ENCODE assay signal across 14 cellular contexts in the genomic region with DNA sequence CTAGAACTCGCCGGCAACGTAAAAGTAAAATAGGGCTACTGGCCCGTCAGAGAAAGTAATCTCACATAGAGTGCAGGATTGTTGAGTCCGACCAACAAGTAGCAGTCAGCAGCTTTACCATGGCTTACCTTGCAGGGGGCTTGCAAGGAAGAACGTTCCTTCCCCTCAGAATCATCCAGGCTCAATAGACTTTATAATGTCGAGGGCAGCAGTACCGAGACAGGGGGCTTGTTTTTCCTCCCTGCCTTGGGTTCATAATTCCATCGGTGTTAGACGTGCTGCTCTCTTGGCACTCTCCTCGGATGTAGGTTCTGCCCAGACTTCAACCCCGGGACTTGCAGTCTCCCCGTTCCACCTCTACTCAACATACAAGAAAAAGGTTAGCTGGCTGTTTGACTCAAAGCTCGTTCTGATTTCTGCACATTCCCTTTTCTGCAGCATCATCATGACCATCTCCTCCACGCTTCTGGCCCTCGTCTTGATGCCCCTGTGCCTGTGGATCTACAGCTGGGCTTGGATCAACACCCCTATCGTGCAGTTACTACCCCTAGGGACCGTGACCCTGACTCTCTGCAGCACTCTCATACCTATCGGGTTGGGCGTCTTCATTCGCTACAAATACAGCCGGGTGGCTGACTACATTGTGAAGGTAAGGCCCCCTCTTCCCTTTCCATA. TPM values are rescaled to one million over a fixed set of nuclear protein-coding genes. Genes with fewer than 3 reads are reported as not detected.
DNase-seq lines count a peak whose midpoint lies in the region; ATAC-seq, FAIRE-seq and TF ChIP-seq lines count a peak whose summit lies in the region.
"Had no signal": no experiment of that assay in that cellular context is flagged by ENCODE, and none has a peak within 500 bp of the region (broad histone marks: within the 10 kb centered on the region; RNA-seq: fewer than 3 reads in every experiment).

No MANE protein-coding gene starts in this region.

- intact Hi-C loops in left colon (cut with DNase I, micrococcal nuclease) = no loop called here

- H3K27ac ChIP-seq in H1 (ENCODE audit: low read depth, low read length) = no peak overlapping the region
- H3K27ac ChIP-seq: Peyer's patch, skin epidermis had no signal

- POLR2A ChIA-PET in H1 (lab: Charles Lee; ENCODE audit: partially characterized antibody) = interaction anchor here (0.9 to 2.2 kb wide), 5 partner anchors 9 to 357 kb away, joined by 3 to 10 read pairs (median 4); a partner anchor contains a TSS

- no peak overlapping the region for H3K56ac ChIP-seq in H1 (replicated peaks; ENCODE audit: insufficient read length, low read depth, low read length)

- no peaks in the 10 kb centered on the region for H4K20me1 ChIP-seq in H1 (replicated peaks in 1 of 2; ENCODE audit: control insufficient read depth in 1 of 2, insufficient read depth in 2 of 2, low read length in 2 of 2)

- H3K79me2 ChIP-seq in H1 (ENCODE audit: control insufficient read depth in 1 of 2, insufficient read depth in 2 of 2, low read length in 2 of 2) = no peaks in the 10 kb centered on the region

- H3K4me1 Mint-ChIP-seq in activated CD8-positive, alpha-beta memory T cell treated with anti-CD3 and anti-CD28 coated beads, Interleukin-2, amount 10 ng/mL, durations not matched to agents 7 days and 5 days = peaks cover 14% of the 10 kb centered on the region
- peaks cover 1% of the 10 kb centered on the region for H3K4me1 Mint-ChIP-seq in progenitor cell of endocrine pancreas (ENCODE audit: low read depth)

- TF ChIP-seq RAD21 in H1 (IDR thresholded peaks at IDR 0.05 in 1 of 2, conservative IDR thresholded peaks at IDR 0.05 in 1 of 2; ENCODE audit: low read depth in 2 of 2, low read length in 2 of 2) = no peak

- peaks cover 77% of the 10 kb centered on the region for H3K27me3 Mint-ChIP-seq in activated CD8-positive, alpha-beta memory T cell treated with anti-CD3 and anti-CD28 coated beads, Interleukin-2, amount 10 ng/mL, durations not matched to agents 7 days and 5 days
- peaks cover 69% of the 10 kb centered on the region for H3K27me3 Mint-ChIP-seq in progenitor cell of endocrine pancreas

- H3K27ac Mint-ChIP-seq in activated CD8-positive, alpha-beta memory T cell treated with anti-CD3 and anti-CD28 coated beads, Interleukin-2, amount 10 ng/mL, durations not matched to agents 7 days and 5 days = no peak overlapping the region
- H3K27ac Mint-ChIP-seq in progenitor cell of endocrine pancreas = no peak overlapping the region

- TF ChIP-seq CTCF in H1 (IDR thresholded peaks at IDR 0.05; ENCODE audit: control extremely low read depth in 1 of 3, insufficient read depth in 1 of 3, low read depth in 1 of 3, low read length in 3 of 3) (no peak), progenitor cell of endocrine pancreas (IDR thresholded peaks at IDR 0.05; ENCODE audit: unreplicated experiment) (no peak)

- H3K79me1 ChIP-seq in H1 (ENCODE audit: low read depth, low read length) = no peaks in the 10 kb centered on the region

- no peak overlapping the region for H2AK5ac ChIP-seq in H1 (ENCODE audit: low read depth, low read length)

- no peak overlapping the region for H3K14ac ChIP-seq in H1 (ENCODE audit: insufficient read length)

- in situ Hi-C loops in KBM-7 (cut with MboI; ENCODE audit: low pct_unique_long_range_greater_than_20kb, low sequenced_read_pairs) = no loop called here

- H4K5ac ChIP-seq in H1 (ENCODE audit: insufficient read length, low read depth, low read length) = no peak overlapping the region

- H2BK120ac ChIP-seq in H1 (replicated peaks; ENCODE audit: low read depth, low read length) = no peak overlapping the region

- H3K4me3 ChIP-seq in H1 (ENCODE audit: extremely low read depth in 1 of 4, insufficient read depth in 2 of 4, low read depth in 3 of 4, low read length in 4 of 4) = peak overlapping the region; percentile 20 to 59 (median 42); a peak in 5 of 8 replicates

- H3K4me3 Mint-ChIP-seq in activated CD8-positive, alpha-beta memory T cell treated with anti-CD3 and anti-CD28 coated beads, Interleukin-2, amount 10 ng/mL, durations not matched to agents 7 days and 5 days = peak overlapping the region; percentile 35
- peak overlapping the region; percentile 71 for H3K4me3 Mint-ChIP-seq in progenitor cell of endocrine pancreas (ENCODE audit: low read depth)

- H3K9me3 ChIP-seq in H1 (ENCODE audit: insufficient read depth in 2 of 2, low read depth in 1 of 2, low read length in 1 of 2) = no peaks in the 10 kb centered on the region

- CTCF ChIA-PET in activated CD8-positive, alpha-beta memory T cell treated with anti-CD3 and anti-CD28 coated beads, Interleukin-2, amount 10 ng/mL, durations not matched to agents 7 days and 5 days (lab: Charles Lee) = interaction anchor here (0.6 kb wide), 1 partner anchor 460 kb away, joined by 5 read pairs; no protein-coding TSS in a partner anchor
- CTCF ChIA-PET in H1 (lab: Charles Lee; ENCODE audit: partially characterized antibody) = interaction anchor here (0.7 to 1.5 kb wide), 4 partner anchors 9 to 160 kb away, joined by 3 to 5 read pairs (median 3); no protein-coding TSS in a partner anchor

- H3K27me3 ChIP-seq in H1 (replicated peaks in 1 of 4; ENCODE audit: control insufficient read depth in 3 of 4, extremely low read depth in 1 of 4, insufficient read depth in 3 of 4, low read length in 3 of 4) = peaks cover 19 to 56% (median 45%) of the 10 kb centered on the region in 4 experiments

- H3K36me3 ChIP-seq in H1 (ENCODE audit: control insufficient read depth in 2 of 4, insufficient read depth in 4 of 4, low read length in 3 of 4) = peaks cover 0 to 5% (median 0%) of the 10 kb centered on the region in 4 experiments; a peak in 1 of 8 replicates
- H3K36me3 ChIP-seq: Peyer's patch had no signal

- no peak overlapping the region for H3K4ac ChIP-seq in H1 (replicated peaks; ENCODE audit: insufficient read length, low read depth, low read length)

- 59% methylated on average over 21 of the region's 22 CpGs; no CpG with 5 or more reads in 1 of the 2 experiments for WGBS in H1 (ENCODE audit: extremely low coverage in 1 of 2, insufficient coverage in 1 of 2, insufficient read length in 1 of 2, insufficient replicate concordance in 2 of 2, low coverage in 1 of 2, low lambda C conversion rate in 2 of 2, missing lambda C conversion rate in 1 of 2), 2 experiments

- peak overlapping the region; percentile 35; the same call in 1 of the 2 replicates for H2BK12ac ChIP-seq in H1 (ENCODE audit: low read depth, low read length)

- H3K4me1 ChIP-seq in H1 (replicated peaks in 1 of 4; ENCODE audit: control insufficient read depth in 3 of 4, insufficient read depth in 4 of 4, low read length in 3 of 4) = peaks cover 4 to 13% (median 6%) of the 10 kb centered on the region in 4 experiments; a peak in 6 of 7 replicates

- no peak overlapping the region; the same call in 1 of the 2 replicates for H2BK15ac ChIP-seq in H1 (ENCODE audit: low read length)

- no peak for DNase-seq in activated CD8-positive, alpha-beta memory T cell treated with anti-CD3 and anti-CD28 coated beads, Interleukin-2, amount 10 ng/mL, durations not matched to agents 7 days and 5 days
- no peak for DNase-seq in activated CD8-positive, alpha-beta memory T cell treated with anti-CD3 and anti-CD28 coated beads, Interleukin-2, amount 50 U/mL, for 48 hours
- peak; percentile 47 for DNase-seq in KBM-7
- DNase-seq in H1 (ENCODE audit: low read depth in 1 of 2, low spot score in 2 of 2) = peak in 1 of 2 experiments; percentile 54
- no peak for DNase-seq in progenitor cell of endocrine pancreas (ENCODE audit: low spot score, unreplicated experiment)
- no peak for DNase-seq in left colon
- no peak for DNase-seq in H54 (ENCODE audit: insufficient read length, low spot score)
- DNase-seq: EL, NCI-H2107, Peyer's patch had no signal

- peak overlapping the region; percentile 18; the same call in 1 of the 2 replicates for H2BK5ac ChIP-seq in H1 (ENCODE audit: low read depth, low read length)

- no peak overlapping the region for H3K9ac ChIP-seq in H1 (replicated peaks in 1 of 4; ENCODE audit: extremely low read depth in 1 of 4, low read depth in 3 of 4, low read length in 3 of 4)

- H4K8ac ChIP-seq in H1 (ENCODE audit: extremely low read depth, insufficient read depth, low read length) = no peak overlapping the region

- no peak for ATAC-seq in activated CD8-positive, alpha-beta memory T cell treated with anti-CD3 and anti-CD28 coated beads, Interleukin-2, amount 10 ng/mL, durations not matched to agents 7 days and 5 days
- no peak for ATAC-seq in left colon
- ATAC-seq in HG03280 (IDR thresholded peaks at IDR 0.05; ENCODE audit: unreplicated experiment) = no peak

- peak overlapping the region; percentile 70 to 74 for H3K4me2 ChIP-seq in H1 (ENCODE audit: insufficient read depth in 1 of 2, low read depth in 2 of 2, low read length in 2 of 2)

- FAIRE-seq in H1 (lab: Jason Lieb, UNC) (no peak), H54 (lab: Jason Lieb, UNC) (no peak)
- FAIRE-seq: GM18507 had no signal

- H3K18ac ChIP-seq in H1 (ENCODE audit: extremely low read depth, low read length) = no peak overlapping the region

- H3K23me2 ChIP-seq in H1 (ENCODE audit: low read depth, low read length) = peaks cover 9% of the 10 kb centered on the region; the same call in 1 of the 2 replicates

- no peaks in the 10 kb centered on the region for H3K9me3 Mint-ChIP-seq in activated CD8-positive, alpha-beta memory T cell treated with anti-CD3 and anti-CD28 coated beads, Interleukin-2, amount 10 ng/mL, durations not matched to agents 7 days and 5 days (ENCODE audit: low read depth)
- no peaks in the 10 kb centered on the region for H3K9me3 Mint-ChIP-seq in progenitor cell of endocrine pancreas (ENCODE audit: low read depth)

- H3K23ac ChIP-seq in H1 (ENCODE audit: insufficient read length) = no peak overlapping the region

- no peak overlapping the region for H4K91ac ChIP-seq in H1 (replicated peaks; ENCODE audit: insufficient read length, low read length)

- H2AFZ ChIP-seq in H1 (ENCODE audit: low read length) = 0 out of 2 replicates have a peak overlapping the region, but pooled peaks have one; percentile 44

- TF ChIP-seq EP300 in H1 (IDR thresholded peaks at IDR 0.05; ENCODE audit: borderline replicate concordance in 1 of 2, low read depth in 2 of 2, low read length in 2 of 2) = no peak

- H3K36me3 Mint-ChIP-seq in activated CD8-positive, alpha-beta memory T cell treated with anti-CD3 and anti-CD28 coated beads, Interleukin-2, amount 10 ng/mL, durations not matched to agents 7 days and 5 days = no peaks in the 10 kb centered on the region
- peaks cover 2% of the 10 kb centered on the region for H3K36me3 Mint-ChIP-seq in progenitor cell of endocrine pancreas (ENCODE audit: insufficient read depth)

- TF ChIP-seq POLR2A in H1 (IDR thresholded peaks at IDR 0.05; ENCODE audit: control extremely low read depth in 1 of 2, low read depth in 2 of 2, low read length in 2 of 2) = no peak
- TF ChIP-seq POLR2A in H54 (IDR thresholded peaks at IDR 0.05; ENCODE audit: low read depth, low read length) = no peak

- H2BK20ac ChIP-seq in H1 (ENCODE audit: low read length) = no peak overlapping the region

RNA-seq across cellular contexts. Expression of a gene that starts 1.5 kb away (rescaled TPM):
- total RNA-seq in activated CD8-positive, alpha-beta memory T cell treated with anti-CD3 and anti-CD28 coated beads, Interleukin-2, amount 10 ng/mL, durations not matched to agents 7 days and 5 days = not detected
- total RNA-seq in H1 (2021; fragmentation: NEBNext Ultra II Directional; extraction: Animal tissue kit (Norgen Biotek cat#: 25700)) = 3.6 and 4.5 TPM in 2 replicates
- 5.1 and 5.6 TPM in 2 replicates for polyA plus RNA-seq in H1 (2011; rRNA removed)
- 2.9 TPM for polyA plus RNA-seq in H1 (2011; cell fraction: cytosol; rRNA removed)
- polyA plus RNA-seq in H1 (2011; cell fraction: nucleus; rRNA removed) = 3.0 TPM
- 1.5 to 2.1 TPM (median 1.9 TPM) in 4 replicates for polyA plus RNA-seq in H1 (2012, experiment 1 of 2)
- polyA plus RNA-seq in H1 (2012, experiment 2 of 2) = 1.4 TPM
- polyA plus RNA-seq in H1 (2013, experiment 1 of 2) = 5.5 TPM
- 5.6 TPM for polyA plus RNA-seq in H1 (2013, experiment 2 of 2)
- polyA minus RNA-seq in H1 (2011; rRNA and poly(A)+ RNA removed) = 3.1 and 4.7 TPM in 2 replicates
- 1.2 TPM for polyA minus RNA-seq in H1 (2011; cell fraction: cytosol; rRNA and poly(A)+ RNA removed)
- 4.4 TPM for polyA minus RNA-seq in H1 (2011; cell fraction: nucleus; rRNA and poly(A)+ RNA removed)
- 2.5 and 2.7 TPM in 2 replicates for total RNA-seq in progenitor cell of endocrine pancreas
- total RNA-seq in left colon = under 1 TPM; 0.20 to 0.27 TPM
- total RNA-seq: Peyer's patch had no signal

RNA-seq across cellular contexts. Expression of a gene that starts 5.4 kb away (rescaled TPM):
- total RNA-seq in activated CD8-positive, alpha-beta memory T cell treated with anti-CD3 and anti-CD28 coated beads, Interleukin-2, amount 10 ng/mL, durations not matched to agents 7 days and 5 days = not detected
- 0.36 and 0.78 TPM in 2 replicates for total RNA-seq in H1 (2021; fragmentation: NEBNext Ultra II Directional; extraction: Animal tissue kit (Norgen Biotek cat#: 25700))
- 0.33 and 0.35 TPM in 2 replicates for polyA plus RNA-seq in H1 (2011; rRNA removed)
- 0.58 TPM for polyA plus RNA-seq in H1 (2011; cell fraction: cytosol; rRNA removed)
- polyA plus RNA-seq in H1 (2011; cell fraction: nucleus; rRNA removed) = 0.88 TPM
- polyA plus RNA-seq in H1 (2012, experiment 1 of 2) = 0.23 to 0.48 TPM (median 0.43 TPM) in 4 replicates
- 0.12 TPM for polyA plus RNA-seq in H1 (2012, experiment 2 of 2)
- 0.20 TPM for polyA plus RNA-seq in H1 (2013, experiment 1 of 2)
- 0.20 TPM for polyA plus RNA-seq in H1 (2013, experiment 2 of 2)
- 0.29 and 0.50 TPM in 2 replicates for polyA minus RNA-seq in H1 (2011; rRNA and poly(A)+ RNA removed)
- polyA minus RNA-seq in H1 (2011; cell fraction: cytosol; rRNA and poly(A)+ RNA removed) = not detected
- polyA minus RNA-seq in H1 (2011; cell fraction: nucleus; rRNA and poly(A)+ RNA removed) = 0.70 TPM
- total RNA-seq in progenitor cell of endocrine pancreas = 0.27 TPM in 1 of 2 replicates, not detected in the other
- total RNA-seq in left colon = not detected
- total RNA-seq: Peyer's patch, urinary bladder had no signal
- polyA plus RNA-seq: urinary bladder had no signal
